In genomic region chr20:43309266-43309665, GRCh38 we compare ENCODE assay signal across 8 cellular contexts.
"Had no signal": no experiment of that assay in that cellular context is flagged by ENCODE, and none has a peak within 500 bp of the region (broad histone marks: within the 10 kb centered on the region; RNA-seq: fewer than 3 reads in every experiment).

No MANE protein-coding gene starts in this region.

- H3K4me1 Mint-ChIP-seq: GM23338, H9 had no signal

- H3K9me3 ChIP-seq: HAP-1 had no signal

- H3K4me1 ChIP-seq: HAP-1 had no signal

- H3K4me3 Mint-ChIP-seq: GM23338, H9, HFFc6 had no signal

- H3K27ac Mint-ChIP-seq: GM23338, H9, HFFc6 had no signal

- DNase-seq: GM23248, GOT3, H7, H9, HCEC 1CT, HFFc6 had no signal

- H3K27ac ChIP-seq: GM23248 had no signal

- H3K36me3 ChIP-seq: HAP-1 had no signal

- H3K4me3 ChIP-seq: GM23248, GM23338, HAP-1 had no signal
